ENCODE assay signal across 15 cellular contexts in the genomic region with DNA sequence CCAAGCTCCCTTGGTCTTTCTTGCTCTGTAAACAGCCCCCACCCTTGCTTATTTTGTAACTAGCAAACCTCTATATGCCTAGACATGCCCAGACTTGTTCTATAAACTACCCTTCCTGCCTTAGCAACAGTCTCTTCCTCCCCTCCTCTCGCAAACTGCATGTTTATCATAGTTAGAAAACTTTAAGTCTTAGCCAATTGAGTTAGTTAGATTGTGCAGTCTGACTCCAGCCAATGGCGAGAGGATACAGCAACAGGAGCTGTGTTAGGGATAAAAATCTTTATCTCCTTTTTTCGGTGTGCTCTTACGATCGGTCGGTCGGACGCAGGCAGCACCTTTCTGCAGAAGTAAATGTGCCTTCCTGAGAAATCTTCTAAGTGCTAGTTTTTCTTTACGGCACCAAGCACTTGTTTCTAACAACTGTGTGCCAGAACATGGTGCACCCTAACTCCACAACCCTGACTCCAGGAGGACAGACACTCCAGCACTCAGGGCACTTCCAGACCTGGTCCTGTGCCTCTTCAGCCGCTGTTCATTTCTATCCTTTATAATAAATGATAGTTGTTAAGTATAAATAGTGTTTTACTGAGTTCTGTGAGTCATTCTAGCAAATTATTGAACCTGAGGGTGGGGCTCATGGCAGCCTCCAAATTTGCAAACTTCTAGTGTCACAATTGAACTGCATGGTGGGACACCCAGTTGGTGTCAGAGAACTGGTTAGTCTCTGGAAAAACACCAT. TPM values are rescaled to one million over a fixed set of nuclear protein-coding genes. Genes with fewer than 3 reads are reported as not detected.
DNase-seq lines count a peak whose midpoint lies in the region; ATAC-seq, FAIRE-seq and TF ChIP-seq lines count a peak whose summit lies in the region.
"Had no signal": no experiment of that assay in that cellular context is flagged by ENCODE, and none has a peak within 500 bp of the region (broad histone marks: within the 10 kb centered on the region; RNA-seq: fewer than 3 reads in every experiment).

No MANE protein-coding gene starts in this region.

- SMC1A ChIA-PET in GM12878 (lab: Charles Lee; ENCODE audit: uncharacterized antibody, unreplicated experiment) = no interaction called here

- peaks cover 20% of the 10 kb centered on the region for H3K36me3 Mint-ChIP-seq in nephron progenitor cell (ENCODE audit: low read depth)
- peaks cover 66% of the 10 kb centered on the region for H3K36me3 Mint-ChIP-seq in natural killer cell treated with Interleukin-12 subunit alpha and Interleukin-12 subunit beta and Interleukin-15 and Interleukin-18, amount 100 ng/mL, for 72 hours

- WGBS in GM12878 (ENCODE audit: insufficient coverage, insufficient replicate concordance, low lambda C conversion rate, missing lambda C conversion rate) = 86% methylated on average over 10 of the region's 10 CpGs
- WGBS in right cardiac atrium = 98% methylated on average over 10 of the region's 10 CpGs
- WGBS in upper lobe of left lung, 2 donors = 96 to 97% methylated on average over 10 of the region's 10 CpGs

- H3K36me3 ChIP-seq in GM12878 (ENCODE audit: control insufficient read depth in 2 of 2, insufficient read depth in 2 of 2, low read length in 1 of 2) (no peaks in the 10 kb centered on the region; a peak in 2 of 4 replicates), upper lobe of left lung (peaks cover 4 to 68% (median 41%) of the 10 kb centered on the region in 4 donors)

- H3K27me3 ChIP-seq in GM12878 (replicated peaks in 1 of 2; ENCODE audit: control insufficient read depth in 2 of 2, insufficient read depth in 2 of 2, low read length in 1 of 2) (no peaks in the 10 kb centered on the region), right cardiac atrium (ENCODE audit: control insufficient read depth, insufficient read depth) (no peaks in the 10 kb centered on the region), upper lobe of left lung (no peaks in the 10 kb centered on the region)
- H3K27me3 ChIP-seq: thyroid gland had no signal

- TF ChIP-seq POLR2A in GM12878 (IDR thresholded peaks at IDR 0.05; ENCODE audit: low read depth, low read length) = no peak
- no peak for TF ChIP-seq POLR2A in upper lobe of left lung (IDR thresholded peaks at IDR 0.05)

- no peak for TF ChIP-seq RAD21 in GM12878 (IDR thresholded peaks at IDR 0.05; ENCODE audit: insufficient read depth, low read depth, low read length)

- peaks cover 46% of the 10 kb centered on the region for H3K9me3 Mint-ChIP-seq in nephron progenitor cell
- peaks cover 18% of the 10 kb centered on the region for H3K9me3 Mint-ChIP-seq in natural killer cell treated with Interleukin-12 subunit alpha and Interleukin-12 subunit beta and Interleukin-15 and Interleukin-18, amount 100 ng/mL, for 72 hours

- peak; percentile 9 to 10 for DNase-seq in NOMO-1 (lab: John Stamatoyannopoulos, UW; ENCODE audit: unreplicated experiment in 2 of 2)
- no peak for DNase-seq in NOMO-1 treated with DMSO at 0.1 percent for 48 hours (lab: John Stamatoyannopoulos, UW; ENCODE audit: unreplicated experiment)
- DNase-seq in LHCN-M2 (ENCODE audit: low read depth) = peak; percentile 20
- no peak for DNase-seq in GM12878 (ENCODE audit: low read depth, low spot score)
- no peak for DNase-seq in nephron progenitor cell
- no peak for DNase-seq in right cardiac atrium
- no peak for DNase-seq in natural killer cell treated with Interleukin-12 subunit alpha and Interleukin-12 subunit beta and Interleukin-15 and Interleukin-18, amount 100 ng/mL, for 72 hours (ENCODE audit: low spot score)
- DNase-seq in upper lobe of left lung = no peak
- DNase-seq: activated CD4-positive, alpha-beta T cell treated with anti-CD3 and anti-CD28 coated beads for 1 hour; activated effector memory CD4-positive, alpha-beta T cell treated with anti-CD3 and anti-CD28 coated beads, Interleukin-2, amount 50 U/mL, for 16 hours; central memory CD4-positive, alpha-beta T cell; Kasumi-1; PC-3; SW 1271; thyroid gland had no signal

- in situ Hi-C loops in GM12878 (cut with MboI) = no loop called here

- ATAC-seq in GM12878 (no peak), right cardiac atrium (no peak), upper lobe of left lung (ENCODE audit: low FRiP score in 2 of 2) (no peak)
- ATAC-seq in natural killer cell treated with Interleukin-12 subunit alpha and Interleukin-12 subunit beta and Interleukin-15 and Interleukin-18, amount 100 ng/mL, for 72 hours = no peak
- ATAC-seq: PC-3 had no signal

- H3K79me2 ChIP-seq in GM12878 (ENCODE audit: control insufficient read depth, insufficient read depth, low read length) = no peaks in the 10 kb centered on the region

- H3K4me3 ChIP-seq in GM12878 = no peak overlapping the region
- H3K4me3 ChIP-seq in right cardiac atrium (ENCODE audit: low read length) = no peak overlapping the region
- H3K4me3 ChIP-seq in upper lobe of left lung = no peak overlapping the region
- H3K4me3 ChIP-seq: thyroid gland had no signal

- H3K27me3 Mint-ChIP-seq in nephron progenitor cell (ENCODE audit: low read depth, poor library complexity) = peaks cover 7% of the 10 kb centered on the region
- H3K27me3 Mint-ChIP-seq in natural killer cell treated with Interleukin-12 subunit alpha and Interleukin-12 subunit beta and Interleukin-15 and Interleukin-18, amount 100 ng/mL, for 72 hours = no peaks in the 10 kb centered on the region

- no peak for FAIRE-seq in GM12878 (lab: Jason Lieb, UNC)

- peak overlapping the region; percentile 96 for H3K27ac Mint-ChIP-seq in nephron progenitor cell
- no peak overlapping the region for H3K27ac Mint-ChIP-seq in natural killer cell treated with Interleukin-12 subunit alpha and Interleukin-12 subunit beta and Interleukin-15 and Interleukin-18, amount 100 ng/mL, for 72 hours

- H3K4me2 ChIP-seq in GM12878 (ENCODE audit: control insufficient read depth, insufficient read depth) = no peak overlapping the region

- H3K9me3 ChIP-seq in GM12878 (replicated peaks; ENCODE audit: control insufficient read depth, insufficient read depth, low read length) (peaks cover 10% of the 10 kb centered on the region), right cardiac atrium (ENCODE audit: control insufficient read depth, low read length) (peaks cover 3% of the 10 kb centered on the region), upper lobe of left lung (peaks cover 10 to 16% (median 13%) of the 10 kb centered on the region in 4 donors)
- H3K9me3 ChIP-seq: thyroid gland had no signal

- RAD21 ChIA-PET in GM12878 (lab: Charles Lee; ENCODE audit: unreplicated experiment) = no interaction called here

- TF ChIP-seq CTCF in GM12878 (IDR thresholded peaks at IDR 0.05 in 2 of 3, conservative IDR thresholded peaks at IDR 0.05 in 1 of 3; ENCODE audit: control insufficient read depth in 2 of 3, extremely low read depth in 1 of 3, insufficient read depth in 1 of 3, low read depth in 3 of 3, low read length in 3 of 3) (no peak), nephron progenitor cell (IDR thresholded peaks at IDR 0.05) (no peak), upper lobe of left lung (IDR thresholded peaks at IDR 0.05) (no peak)

- no peaks in the 10 kb centered on the region for H4K20me1 ChIP-seq in GM12878 (ENCODE audit: control insufficient read depth, insufficient read depth)

- no peak for TF ChIP-seq EP300 in GM12878 (IDR thresholded peaks at IDR 0.05; ENCODE audit: borderline replicate concordance in 1 of 2, control insufficient read depth in 1 of 2, low read depth in 2 of 2, low read length in 2 of 2)
- no peak for TF ChIP-seq EP300 in upper lobe of left lung (IDR thresholded peaks at IDR 0.05)

- BruUV-seq in GM12878 (replicated peaks; lab: Mats Ljungman, UMichigan) = no TSS peak

- no peak overlapping the region for H3K4me3 Mint-ChIP-seq in nephron progenitor cell
- H3K4me3 Mint-ChIP-seq in natural killer cell treated with Interleukin-12 subunit alpha and Interleukin-12 subunit beta and Interleukin-15 and Interleukin-18, amount 100 ng/mL, for 72 hours = no peak overlapping the region

- H2AFZ ChIP-seq in GM12878 (ENCODE audit: control insufficient read depth, low read depth, low read length) = no peak overlapping the region

- CTCF ChIA-PET in GM12878 (lab: Yijun Ruan, JAX) = no interaction called here

- H3K27ac ChIP-seq in GM12878 (ENCODE audit: control insufficient read depth, insufficient read depth) (no peak overlapping the region), right cardiac atrium (ENCODE audit: low read length) (no peak overlapping the region), upper lobe of left lung (no peak overlapping the region)
- H3K27ac ChIP-seq: thyroid gland had no signal

- no peak overlapping the region for H3K9ac ChIP-seq in GM12878 (ENCODE audit: control insufficient read depth, insufficient read depth, low read length)

- H3K4me1 Mint-ChIP-seq in nephron progenitor cell = peaks cover 23% of the 10 kb centered on the region
- H3K4me1 Mint-ChIP-seq in natural killer cell treated with Interleukin-12 subunit alpha and Interleukin-12 subunit beta and Interleukin-15 and Interleukin-18, amount 100 ng/mL, for 72 hours (ENCODE audit: low read depth in 2 of 2) = no peaks in the 10 kb centered on the region

- H3K4me1 ChIP-seq in GM12878 (ENCODE audit: control insufficient read depth, insufficient read depth, low read length) = no peaks in the 10 kb centered on the region
- H3K4me1 ChIP-seq in right cardiac atrium (ENCODE audit: control insufficient read depth, insufficient read depth, low read length) = no peaks in the 10 kb centered on the region
- no peaks in the 10 kb centered on the region for H3K4me1 ChIP-seq in upper lobe of left lung
- H3K4me1 ChIP-seq: thyroid gland had no signal

- POLR2A ChIA-PET in GM12878 (lab: Charles Lee) = no interaction called here

- intact Hi-C loops in GM12878 (cut with micrococcal nuclease; ENCODE audit: unreplicated experiment) (no loop called here), right cardiac atrium (cut with DNase I) (no loop called here)

RNA-seq across cellular contexts. Expression of a gene that starts 25.7 kb away (rescaled TPM):
- total RNA-seq in LHCN-M2 (2014; rRNA removed) = 0.06 and 0.11 TPM in 2 replicates
- 0.16 TPM for polyA plus RNA-seq in LHCN-M2 (2012)
- total RNA-seq in GM12878 (2013; cell fraction: nucleolus; rRNA removed) = not detected in 2 replicates
- 0.11 TPM in 1 of 2 replicates, not detected in the other for total RNA-seq in GM12878 (2014; rRNA removed)
- total RNA-seq in GM12878 (2014; rRNA removed; fragmentation: Illumina TruSeq; extraction: Trizol) = not detected in 2 replicates
- 0.11 TPM in 1 of 2 replicates, not detected in the other for total RNA-seq in GM12878 (2021)
- not detected for polyA plus RNA-seq in GM12878 (2011; ENCODE audit: low read depth)
- polyA plus RNA-seq in GM12878 (2011; rRNA removed) = 0.15 and 0.26 TPM in 2 replicates
- polyA plus RNA-seq in GM12878 (2011; cell fraction: cytosol; rRNA removed) = 0.15 and 0.21 TPM in 2 replicates
- polyA plus RNA-seq in GM12878 (2011; cell fraction: nucleus; rRNA removed) = not detected in 2 replicates
- polyA plus RNA-seq in GM12878 (2012) = 0.10 and 0.22 TPM in 2 replicates
- polyA plus RNA-seq in GM12878 (2014; fragmentation: Illumina TruSeq; extraction: Trizol) = 0.15 TPM in 1 of 2 replicates, not detected in the other
- not detected for polyA plus RNA-seq in GM12878 (2014; fragmentation: Nextera tagmentation; extraction: Ambion mirVana)
- polyA plus RNA-seq in GM12878 (2014; rRNA removed) = 0.03 TPM in 1 of 2 replicates, not detected in the other
- polyA plus RNA-seq in GM12878 (2016; fragmentation: Nextera tagmentation; extraction: Ambion mirVana) = not detected
- polyA minus RNA-seq in GM12878 (2011; rRNA and poly(A)+ RNA removed) = not detected in 2 replicates
- polyA minus RNA-seq in GM12878 (2011; cell fraction: cytosol; rRNA and poly(A)+ RNA removed) = not detected in 2 replicates
- not detected in 2 replicates for polyA minus RNA-seq in GM12878 (2011; cell fraction: nucleus; rRNA and poly(A)+ RNA removed)
- not detected for total RNA-seq in right cardiac atrium
- polyA plus RNA-seq in right cardiac atrium = 0.11 TPM
- under 1 TPM in 1 of 2 donors, not detected in 1; 0.19 TPM for total RNA-seq in natural killer cell treated with Interleukin-12 subunit alpha and Interleukin-12 subunit beta and Interleukin-15 and Interleukin-18, amount 100 ng/mL, for 72 hours
- under 1 TPM in 1 of 6 donors, not detected in 5; 0.20 TPM for total RNA-seq in upper lobe of left lung

Comparison
In these comparisons a context has a peak if more than half of its experiments do, and no peak if none do; other contexts are left out.
1. DNase-seq: peak in NOMO-1 (2 of 2) and LHCN-M2 (single experiment); none in NOMO-1 treated with DMSO at 0.1 percent for 48 hours (single experiment), GM12878 (single experiment), nephron progenitor cell (single experiment), right cardiac atrium (0 of 3), natural killer cell treated with Interleukin-12 subunit alpha and Interleukin-12 subunit beta and Interleukin-15 and Interleukin-18, amount 100 ng/mL, for 72 hours (single experiment) and upper lobe of left lung (0 of 2).